Comparison of ENCODE assay signal across 9 cellular contexts in the genomic region with DNA sequence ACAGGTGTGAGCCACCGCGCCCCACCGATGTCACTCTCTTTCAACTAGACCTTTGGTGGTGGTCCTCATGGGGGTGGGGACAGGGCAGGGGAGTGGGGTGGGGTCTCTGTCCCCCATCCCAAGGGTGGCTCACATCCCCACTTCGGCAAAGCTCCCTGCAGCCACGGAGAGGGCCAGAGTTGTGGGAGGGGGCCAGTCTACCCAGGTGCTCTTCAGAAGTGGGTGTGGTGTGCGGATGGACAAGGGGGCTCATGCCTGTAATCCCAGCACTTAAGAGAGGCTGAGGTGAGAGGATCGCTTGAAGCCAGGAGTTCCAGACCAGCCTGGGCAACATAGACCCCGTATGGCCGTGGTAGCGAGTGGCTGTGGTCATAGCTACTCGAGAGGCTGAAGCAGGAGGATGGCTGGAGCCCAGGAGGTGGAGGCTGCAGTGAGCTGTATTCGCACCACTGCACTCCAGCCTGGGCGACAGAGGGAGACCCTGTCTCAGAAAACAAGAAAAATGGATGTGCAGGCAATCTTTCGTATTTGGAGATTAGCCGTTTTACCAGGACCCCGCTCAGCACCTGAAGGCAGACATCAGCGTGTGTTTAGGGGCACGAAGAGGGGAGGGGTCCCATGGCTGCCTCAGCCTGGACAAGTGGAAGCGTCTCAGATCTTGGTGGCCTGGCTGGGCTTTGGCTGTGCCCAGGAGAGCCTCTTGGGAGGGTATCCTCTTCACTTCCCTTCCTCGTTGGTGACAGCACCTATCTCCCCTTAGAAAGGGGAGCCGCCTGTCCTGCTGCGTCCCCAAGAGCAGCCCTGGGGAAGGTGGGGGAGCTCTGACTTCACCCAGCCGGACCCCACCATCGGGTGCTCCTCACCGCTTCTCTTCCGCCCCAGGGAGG. TPM values are rescaled to one million over a fixed set of nuclear protein-coding genes. Genes with fewer than 3 reads are reported as not detected.
A peak's percentile ranks its signal among the peaks of the same experiment; 100 is the strongest.
DNase-seq lines count a peak whose midpoint lies in the region; ATAC-seq and TF ChIP-seq lines count a peak whose summit lies in the region.
"Had no signal": no experiment of that assay in that cellular context is flagged by ENCODE, and none has a peak within 500 bp of the region (broad histone marks: within the 10 kb centered on the region; RNA-seq: fewer than 3 reads in every experiment).

No MANE protein-coding gene starts in this region.

- peaks cover 18 to 21% of the 10 kb centered on the region in 2 donors for H3K36me3 Mint-ChIP-seq in CD4-positive, alpha-beta memory T cell
- peaks cover 13% of the 10 kb centered on the region for H3K36me3 Mint-ChIP-seq in chondrocyte (ENCODE audit: low read depth)
- H3K36me3 Mint-ChIP-seq in neural progenitor cell: peaks cover 12% of the 10 kb centered on the region

- H3K27me3 ChIP-seq in CD4-positive, alpha-beta memory T cell (ENCODE audit: insufficient read depth, low read length): peaks cover 13% of the 10 kb centered on the region
- H3K27me3 ChIP-seq in neural progenitor cell: peaks cover 64% of the 10 kb centered on the region

- H3K4me2 ChIP-seq in neural progenitor cell: peak overlapping the region; percentile 99

- DNase-seq in CD4-positive, alpha-beta memory T cell: peak in 2 of 5 donors; percentile 16 to 31
- DNase-seq in HuH-7.5 (ENCODE audit: low spot score) (peak; percentile 50), chondrocyte (ENCODE audit: low spot score) (no peak), neural progenitor cell (ENCODE audit: low spot score) (no peak), dedifferentiated amniotic fluid mesenchymal stem cell (ENCODE audit: extremely low spot score) (no peak), D341Med (ENCODE audit: low spot score) (no peak), COLO829 (ENCODE audit: low spot score) (no peak)
- DNase-seq: activated effector memory CD4-positive, alpha-beta T cell treated with Interleukin-2 at 50 U/mL for 16 hours had no signal

- intact Hi-C loops in CD4-positive, alpha-beta memory T cell (cut with micrococcal nuclease): no loop called here

- CTCF ChIA-PET in CD4-positive, alpha-beta memory T cell (lab: Charles Lee; ENCODE audit: partially characterized antibody): no interaction called here

- no peak overlapping the region for H3K4me3 ChIP-seq in CD4-positive, alpha-beta memory T cell (ENCODE audit: low read length in 2 of 2)
- H3K4me3 ChIP-seq in neural progenitor cell: peak overlapping the region; percentile 59

- peaks cover under 1% of the 10 kb centered on the region for H3K36me3 ChIP-seq in CD4-positive, alpha-beta memory T cell (ENCODE audit: insufficient read depth, low read length)
- H3K36me3 ChIP-seq in neural progenitor cell: no peaks in the 10 kb centered on the region

- peaks cover 27% of the 10 kb centered on the region for H4K20me1 ChIP-seq in neural progenitor cell (ENCODE audit: low read depth)

- peak overlapping the region; percentile 43 to 72 (median 66) for H3K4me3 Mint-ChIP-seq in CD4-positive, alpha-beta memory T cell
- H3K4me3 Mint-ChIP-seq in chondrocyte (ENCODE audit: unreplicated experiment) (peak overlapping the region; percentile 57), neural progenitor cell (peak overlapping the region; percentile 76)

- H3K27me3 Mint-ChIP-seq in CD4-positive, alpha-beta memory T cell: peaks cover 16 to 27% of the 10 kb centered on the region in 2 donors
- H3K27me3 Mint-ChIP-seq in chondrocyte (ENCODE audit: low read depth) (no peaks in the 10 kb centered on the region), neural progenitor cell (ENCODE audit: insufficient read depth, low read depth) (peaks cover 40% of the 10 kb centered on the region)

- H2AFZ ChIP-seq in neural progenitor cell (replicated peaks): peak overlapping the region; percentile 87

- TF ChIP-seq CTCF in chondrocyte (IDR thresholded peaks at IDR 0.05) (no peak), neural progenitor cell (IDR thresholded peaks at IDR 0.05) (no peak)

- no peaks in the 10 kb centered on the region for H3K79me2 ChIP-seq in neural progenitor cell (ENCODE audit: low read depth)

- no peak overlapping the region for H3K27ac ChIP-seq in CD4-positive, alpha-beta memory T cell (ENCODE audit: low read depth, low read length)
- no peak overlapping the region for H3K27ac ChIP-seq in neural progenitor cell

- no peak overlapping the region for H3K9ac ChIP-seq in neural progenitor cell

- peaks cover 0 to 3% (median 0%) of the 10 kb centered on the region in 8 donors for H3K9me3 Mint-ChIP-seq in CD4-positive, alpha-beta memory T cell
- H3K9me3 Mint-ChIP-seq in chondrocyte (ENCODE audit: low read depth) (no peaks in the 10 kb centered on the region), neural progenitor cell (no peaks in the 10 kb centered on the region)

- H3K9me3 ChIP-seq in CD4-positive, alpha-beta memory T cell (ENCODE audit: control insufficient read depth in 1 of 2, low read length in 2 of 2): no peaks in the 10 kb centered on the region
- no peaks in the 10 kb centered on the region for H3K9me3 ChIP-seq in neural progenitor cell (ENCODE audit: low read depth)

- H3K4me1 ChIP-seq in CD4-positive, alpha-beta memory T cell (ENCODE audit: insufficient read depth, low read length): peaks cover 38% of the 10 kb centered on the region
- peaks cover 11% of the 10 kb centered on the region for H3K4me1 ChIP-seq in neural progenitor cell

- no peak for ATAC-seq in GM21825 (IDR thresholded peaks at IDR 0.05; ENCODE audit: unreplicated experiment)

- POLR2A ChIA-PET in CD4-positive, alpha-beta memory T cell (lab: Charles Lee; ENCODE audit: partially characterized antibody): interaction anchor here (1.3 to 5.3 kb wide), 5 partner anchors 7 to 90 kb away, joined by 6 to 21 read pairs (median 12); a partner anchor contains a TSS

- H3K4me1 Mint-ChIP-seq in CD4-positive, alpha-beta memory T cell: peaks cover 12 to 36% (median 25%) of the 10 kb centered on the region in 4 donors
- H3K4me1 Mint-ChIP-seq in chondrocyte (ENCODE audit: low read depth): peaks cover 24% of the 10 kb centered on the region
- H3K4me1 Mint-ChIP-seq in neural progenitor cell: peaks cover 18% of the 10 kb centered on the region

- peaks cover 33% of the 10 kb centered on the region for H3F3A ChIP-seq in neural progenitor cell (ENCODE audit: low read depth)

- H3K27ac Mint-ChIP-seq in CD4-positive, alpha-beta memory T cell: peak overlapping the region in 1 of 7 donors; percentile 57
- no peak overlapping the region for H3K27ac Mint-ChIP-seq in chondrocyte (ENCODE audit: unreplicated experiment)
- H3K27ac Mint-ChIP-seq in neural progenitor cell: no peak overlapping the region

RNA-seq across cellular contexts. Expression of a gene that starts 0.9 kb away (rescaled TPM):
- under 1 TPM; 0.93 to 1.00 TPM for total RNA-seq in CD4-positive, alpha-beta memory T cell
- not detected for polyA plus RNA-seq in CD4-positive, alpha-beta memory T cell
- total RNA-seq in chondrocyte: 8.1 to 11.6 TPM (median 11.2 TPM) in 3 replicates
- total RNA-seq in neural progenitor cell (ENCODE audit: low replicate concordance): 0.99 and 1.8 TPM in 2 replicates

RNA-seq across cellular contexts. Expression of a gene that starts 4.6 kb away (rescaled TPM):
- 10 to 100 TPM; 16.3 to 18.9 TPM for total RNA-seq in CD4-positive, alpha-beta memory T cell
- 10 to 100 TPM in 1 of 2 donors, 1 to 10 TPM in 1; 9.0 to 22.1 TPM for polyA plus RNA-seq in CD4-positive, alpha-beta memory T cell
- total RNA-seq in chondrocyte (17.1 to 27.9 TPM (median 26.4 TPM) in 3 replicates), neural progenitor cell (ENCODE audit: low replicate concordance) (5.7 and 20.7 TPM in 2 replicates)

RNA-seq across cellular contexts. Expression of a gene that starts 10.4 kb away (rescaled TPM):
- total RNA-seq in CD4-positive, alpha-beta memory T cell: not detected
- not detected for polyA plus RNA-seq in CD4-positive, alpha-beta memory T cell
- total RNA-seq in chondrocyte (21.8 to 41.5 TPM (median 36.0 TPM) in 3 replicates), neural progenitor cell (ENCODE audit: low replicate concordance) (3.7 and 34.3 TPM in 2 replicates)

RNA-seq across cellular contexts. Expression of a gene that starts 11.8 kb away (rescaled TPM):
- total RNA-seq in CD4-positive, alpha-beta memory T cell: 10 to 100 TPM; 59.7 to 62.5 TPM
- polyA plus RNA-seq in CD4-positive, alpha-beta memory T cell: 1 to 10 TPM in 1 of 2 donors, under 1 TPM in 1; 0.57 to 2.5 TPM
- total RNA-seq in chondrocyte (24.4 to 27.5 TPM (median 25.7 TPM) in 3 replicates), neural progenitor cell (ENCODE audit: low replicate concordance) (14.4 and 20.7 TPM in 2 replicates)

RNA-seq across cellular contexts. Expression of a gene that starts 27.2 kb away (rescaled TPM):
- total RNA-seq in CD4-positive, alpha-beta memory T cell: not detected
- not detected for polyA plus RNA-seq in CD4-positive, alpha-beta memory T cell
- total RNA-seq in chondrocyte (1.9 to 6.9 TPM (median 4.8 TPM) in 3 replicates), neural progenitor cell (ENCODE audit: low replicate concordance) (0.65 and 1.2 TPM in 2 replicates)
